In the genomic region with DNA sequence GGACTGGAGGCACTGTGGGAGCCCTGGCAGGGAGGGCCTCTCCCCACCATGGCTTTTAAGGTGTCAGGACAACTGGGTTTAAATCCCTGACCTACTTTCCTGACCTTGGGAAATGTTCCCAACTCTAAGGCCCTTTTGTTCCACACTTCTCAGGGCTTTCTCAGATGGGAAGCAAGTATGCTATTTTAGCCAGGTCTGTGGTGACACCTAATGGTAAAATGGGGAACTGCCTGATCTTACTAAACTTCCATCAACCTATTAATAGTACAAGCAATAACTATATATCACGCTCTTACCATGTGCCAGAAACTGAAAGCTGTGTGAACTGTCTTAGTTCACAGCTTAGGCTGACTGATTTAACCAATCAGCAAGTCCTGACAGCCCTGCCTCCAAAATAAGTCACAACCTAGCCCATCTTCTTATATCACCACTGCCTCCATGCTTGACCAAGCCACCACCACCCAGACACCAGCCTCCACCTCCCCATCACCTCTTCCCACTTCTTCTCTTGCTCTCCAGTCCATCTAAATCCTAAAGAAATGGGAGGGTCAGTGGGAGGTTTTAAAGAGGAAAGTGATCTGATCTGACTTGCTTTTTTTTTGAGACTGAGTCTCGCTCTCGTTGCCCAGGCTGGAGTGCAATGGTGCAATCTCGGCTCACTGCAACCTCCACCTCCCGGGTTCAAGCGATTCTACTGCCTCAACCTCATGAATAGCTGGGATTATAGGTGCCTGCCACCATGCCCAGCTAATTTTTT, we compare ENCODE assay signal across 9 cellular contexts. TPM values are rescaled to one million over a fixed set of nuclear protein-coding genes. Genes with fewer than 3 reads are reported as not detected.
A peak's percentile ranks its signal among the peaks of the same experiment; 100 is the strongest.
DNase-seq lines count a peak whose midpoint lies in the region; ATAC-seq, FAIRE-seq and TF ChIP-seq lines count a peak whose summit lies in the region.
"Had no signal": no experiment of that assay in that cellular context is flagged by ENCODE, and none has a peak within 500 bp of the region (broad histone marks: within the 10 kb centered on the region; RNA-seq: fewer than 3 reads in every experiment).

No MANE protein-coding gene starts in this region.

- H3K27me3 Mint-ChIP-seq in GM23338 (ENCODE audit: insufficient read depth, low read depth, poor library complexity) = peaks cover 4% of the 10 kb centered on the region

- no peak overlapping the region for H2AFZ ChIP-seq in GM23338
- H2AFZ ChIP-seq in OCI-LY3 (ENCODE audit: low read depth, low read length) = peak overlapping the region; percentile 48
- peak overlapping the region; percentile 21 for H2AFZ ChIP-seq in osteoblast (ENCODE audit: low read length)

- no peaks in the 10 kb centered on the region for H3K36me3 Mint-ChIP-seq in GM23338 (ENCODE audit: low read depth)

- H4K20me1 ChIP-seq in GM23338 (replicated peaks; ENCODE audit: insufficient read depth) (no peaks in the 10 kb centered on the region), OCI-LY3 (ENCODE audit: insufficient read depth, low read length) (no peaks in the 10 kb centered on the region), osteoblast (ENCODE audit: insufficient read depth, low read length) (no peaks in the 10 kb centered on the region)

- TF ChIP-seq CTCF in GM23338 (conservative IDR thresholded peaks at IDR 0.05; ENCODE audit: low read depth in 2 of 2) (peak; percentile 86 to 91), LNCAP (IDR thresholded peaks at IDR 0.05) (peak; percentile 84), OCI-LY3 (IDR thresholded peaks at IDR 0.05; ENCODE audit: low read depth, low read length) (peak; percentile 99), gastroesophageal sphincter (IDR thresholded peaks at IDR 0.05) (peak; percentile 82 to 96 (median 87)), osteoblast (IDR thresholded peaks at IDR 0.05; ENCODE audit: extremely low read depth, low read depth, low read length) (peak; percentile 88)

- H3K9ac ChIP-seq in OCI-LY3 (ENCODE audit: low read length) = peak overlapping the region; percentile 18; the same call in 1 of the 2 replicates

- no peaks in the 10 kb centered on the region for H3K9me2 ChIP-seq in GM23338 (ENCODE audit: insufficient read depth)

- H3K79me2 ChIP-seq in GM23338 (replicated peaks; ENCODE audit: insufficient read depth) = no peaks in the 10 kb centered on the region
- no peaks in the 10 kb centered on the region for H3K79me2 ChIP-seq in OCI-LY3 (ENCODE audit: low read length)
- H3K79me2 ChIP-seq in osteoblast (ENCODE audit: insufficient read depth, low read length) = no peaks in the 10 kb centered on the region

- 62 to 64% methylated on average over 4 to 6 of the region's 6 CpGs for WGBS in gastroesophageal sphincter (ENCODE audit: low coverage in 1 of 2), 2 donors

- no peak overlapping the region for H3K4me3 Mint-ChIP-seq in GM23338

- no peaks in the 10 kb centered on the region for H3F3A ChIP-seq in GM23338 (replicated peaks; ENCODE audit: low read depth)

- H3K9me3 ChIP-seq in OCI-LY3 (ENCODE audit: insufficient read depth, low read length) (no peaks in the 10 kb centered on the region), gastroesophageal sphincter (no peaks in the 10 kb centered on the region), osteoblast (ENCODE audit: low read depth, low read length) (no peaks in the 10 kb centered on the region)

- no peaks in the 10 kb centered on the region for H3K9me3 Mint-ChIP-seq in GM23338

- H3K27ac Mint-ChIP-seq in GM23338 = peak overlapping the region; percentile 83; the same call in 1 of the 2 replicates

- TF ChIP-seq EP300 in gastroesophageal sphincter (IDR thresholded peaks at IDR 0.05) = no peak

- ATAC-seq in GM23338 (peak; percentile 92), gastroesophageal sphincter (peak; percentile 84), HG02840 (IDR thresholded peaks at IDR 0.05; ENCODE audit: low FRiP score, unreplicated experiment) (no peak)

- H3K27me3 ChIP-seq in GM23338 (ENCODE audit: insufficient read depth) (no peaks in the 10 kb centered on the region), OCI-LY3 (ENCODE audit: low read depth, low read length) (no peaks in the 10 kb centered on the region), gastroesophageal sphincter (no peaks in the 10 kb centered on the region), osteoblast (ENCODE audit: insufficient read depth, low read length) (peaks cover 8% of the 10 kb centered on the region)

- H3K27ac ChIP-seq in GM23338 (ENCODE audit: low read depth) = no peak overlapping the region
- H3K27ac ChIP-seq in OCI-LY3 (ENCODE audit: low read length) = peak overlapping the region; percentile 52; the same call in 1 of the 2 replicates
- peak overlapping the region in 1 of 4 donors; percentile 57 for H3K27ac ChIP-seq in gastroesophageal sphincter
- no peak overlapping the region for H3K27ac ChIP-seq in osteoblast (ENCODE audit: low read depth, low read length)

- DNase-seq in GM23338 (ENCODE audit: low spot score) (peak; percentile 88), osteoblast (ENCODE audit: insufficient read length, low spot score, missing footprints) (no peak)
- peak; percentile 21 for DNase-seq in activated naive CD4-positive, alpha-beta T cell treated with Interleukin-2 at 50 U/mL for 16 hours

- H3K36me3 ChIP-seq in GM23338 (ENCODE audit: insufficient read depth) (no peaks in the 10 kb centered on the region), OCI-LY3 (replicated peaks; ENCODE audit: low read depth, low read length) (no peaks in the 10 kb centered on the region), gastroesophageal sphincter (no peaks in the 10 kb centered on the region), osteoblast (ENCODE audit: insufficient read depth, low read length) (no peaks in the 10 kb centered on the region)

- H3K4me3 ChIP-seq in GM23338 (no peak overlapping the region), OCI-LY3 (ENCODE audit: low read length) (peak overlapping the region; percentile 29), gastroesophageal sphincter (no peak overlapping the region), osteoblast (ENCODE audit: insufficient read depth, low read length) (no peak overlapping the region)

- TF ChIP-seq POLR2A in gastroesophageal sphincter (IDR thresholded peaks at IDR 0.05) = no peak

- H3K4me1 ChIP-seq in GM23338 (ENCODE audit: insufficient read depth) (peaks cover 12% of the 10 kb centered on the region), OCI-LY3 (ENCODE audit: low read length) (peaks cover 42% of the 10 kb centered on the region), gastroesophageal sphincter (peaks cover 0 to 10% (median 3%) of the 10 kb centered on the region in 3 donors), osteoblast (ENCODE audit: insufficient read depth, low read length) (peaks cover 2% of the 10 kb centered on the region)

- peaks cover 13% of the 10 kb centered on the region; the same call in 2 of the 3 replicates for H3K4me1 Mint-ChIP-seq in GM23338

- H3K4me2 ChIP-seq in GM23338 (no peak overlapping the region), OCI-LY3 (ENCODE audit: low read length) (peak overlapping the region; percentile 55), osteoblast (ENCODE audit: insufficient read depth, low read length) (no peak overlapping the region)

- FAIRE-seq in G401.6 (lab: Jason Lieb, UNC) = peak; percentile 83
- FAIRE-seq: colon had no signal

TF ChIP-seq in GM23338, 12 proteins besides CTCF, POLR2A, EP300 and RAD21 (continues in another document):
- TF ChIP-seq ZNF331 (CRISPR knock-in tag; IDR thresholded peaks at IDR 0.05; ENCODE audit: low read depth) (no peak), ETS1 (IDR thresholded peaks at IDR 0.05) (no peak), CREB1 (CRISPR knock-in tag; IDR thresholded peaks at IDR 0.05; ENCODE audit: low read depth) (no peak)

RNA-seq across cellular contexts. Expression of gene BLCAP, which starts 6.9 kb away (rescaled TPM):
- total RNA-seq in GM23338 (2014; rRNA removed; shearing (Covaris generic)) = 63.5 and 64.8 TPM in 2 replicates
- 58.9 and 62.2 TPM in 2 replicates for polyA plus RNA-seq in GM23338 (2016; fragmentation: Nextera tagmentation; extraction: Ambion mirVana)
- 10 to 100 TPM; 37.7 to 65.5 (median 55.6) TPM for total RNA-seq in gastroesophageal sphincter
- total RNA-seq in osteoblast = 35.4 and 39.1 TPM in 2 replicates

RNA-seq across cellular contexts. Expression of gene NNAT, which starts 13.5 kb away (rescaled TPM):
- 1.6 and 4.3 TPM in 2 replicates for total RNA-seq in GM23338 (2014; rRNA removed; shearing (Covaris generic))
- 2.8 and 4.9 TPM in 2 replicates for polyA plus RNA-seq in GM23338 (2016; fragmentation: Nextera tagmentation; extraction: Ambion mirVana)
- total RNA-seq in gastroesophageal sphincter (1 to 10 TPM; 3.3 to 8.8 (median 7.7) TPM), osteoblast (not detected in 2 replicates)
